ENCODE assay signal across 15 cellular contexts in genomic region chr11:45745065-45745811, GRCh38. TPM values are rescaled to one million over a fixed set of nuclear protein-coding genes. Genes with fewer than 3 reads are reported as not detected.
DNase-seq lines count a peak whose midpoint lies in the region; ATAC-seq, FAIRE-seq and TF ChIP-seq lines count a peak whose summit lies in the region.
"Had no signal": no experiment of that assay in that cellular context is flagged by ENCODE, and none has a peak within 500 bp of the region (broad histone marks: within the 10 kb centered on the region; RNA-seq: fewer than 3 reads in every experiment).

No MANE protein-coding gene starts in this region.

- no peaks in the 10 kb centered on the region for H3K9me3 Mint-ChIP-seq in osteocyte (ENCODE audit: unreplicated experiment)
- H3K9me3 Mint-ChIP-seq: activated naive CD4-positive, alpha-beta T cell treated with anti-CD3 and anti-CD28 coated beads, Interleukin-2, amount 50 U/mL, for 24 hours had no signal

- no peak overlapping the region for H2BK20ac ChIP-seq in H1 (ENCODE audit: low read length)

- no peaks in the 10 kb centered on the region for H4K20me1 ChIP-seq in H1 (replicated peaks in 1 of 2; ENCODE audit: control insufficient read depth in 1 of 2, insufficient read depth in 2 of 2, low read length in 2 of 2)

- H3K36me3 Mint-ChIP-seq in osteocyte (ENCODE audit: unreplicated experiment): no peaks in the 10 kb centered on the region
- H3K36me3 Mint-ChIP-seq: activated naive CD4-positive, alpha-beta T cell treated with anti-CD3 and anti-CD28 coated beads, Interleukin-2, amount 50 U/mL, for 24 hours had no signal

- H3K9me3 ChIP-seq in H1 (ENCODE audit: insufficient read depth in 2 of 2, low read depth in 1 of 2, low read length in 1 of 2) (no peaks in the 10 kb centered on the region), skeletal muscle tissue (ENCODE audit: control insufficient read depth in 3 of 3, low read length in 3 of 3) (no peaks in the 10 kb centered on the region)
- H3K9me3 ChIP-seq: SJSA1, tibial nerve had no signal

- peak; percentile 40 for FAIRE-seq in GM12892 (lab: Jason Lieb, UNC)
- FAIRE-seq in H1 (lab: Jason Lieb, UNC): no peak

- no peak overlapping the region for H4K5ac ChIP-seq in H1 (ENCODE audit: insufficient read length, low read depth, low read length)

- H3K27ac Mint-ChIP-seq in osteocyte (ENCODE audit: unreplicated experiment): no peak overlapping the region
- H3K27ac Mint-ChIP-seq: activated naive CD4-positive, alpha-beta T cell treated with anti-CD3 and anti-CD28 coated beads, Interleukin-2, amount 50 U/mL, for 24 hours had no signal

- no peak overlapping the region for H2BK120ac ChIP-seq in H1 (replicated peaks; ENCODE audit: low read depth, low read length)

- H3K14ac ChIP-seq in H1 (ENCODE audit: insufficient read length): no peak overlapping the region

- TF ChIP-seq EP300 in H1 (IDR thresholded peaks at IDR 0.05; ENCODE audit: borderline replicate concordance in 1 of 2, low read depth in 2 of 2, low read length in 2 of 2): no peak

- H3K27ac ChIP-seq in H1 (ENCODE audit: low read depth, low read length) (no peak overlapping the region), skeletal muscle tissue (ENCODE audit: low read depth, low read length) (peak overlapping the region; percentile 19)
- H3K27ac ChIP-seq: SJSA1, skin epidermis had no signal

- no peak overlapping the region for H3K9ac ChIP-seq in H1 (replicated peaks in 1 of 4; ENCODE audit: extremely low read depth in 1 of 4, low read depth in 3 of 4, low read length in 3 of 4)
- H3K9ac ChIP-seq in skeletal muscle tissue (ENCODE audit: low read depth in 1 of 3, low read length in 3 of 3): no peak overlapping the region

- H3K79me1 ChIP-seq in H1 (ENCODE audit: low read depth, low read length): no peaks in the 10 kb centered on the region

- H3K4me1 ChIP-seq in H1 (replicated peaks in 1 of 4; ENCODE audit: control insufficient read depth in 3 of 4, insufficient read depth in 4 of 4, low read length in 3 of 4) (peaks cover 0 to 9% (median 0%) of the 10 kb centered on the region in 4 experiments; a peak in 3 of 7 replicates), skeletal muscle tissue (ENCODE audit: control insufficient read depth in 3 of 3, insufficient read depth in 3 of 3, low read length in 3 of 3) (peaks cover 4 to 16% (median 8%) of the 10 kb centered on the region in 3 donors)
- H3K4me1 ChIP-seq: SJSA1 had no signal

- CTCF ChIA-PET in H1 (lab: Charles Lee; ENCODE audit: partially characterized antibody): interaction anchor here (1.0 to 1.7 kb wide), 3 partner anchors 8 to 374 kb away, joined by 3 to 7 read pairs (median 4); no protein-coding TSS in a partner anchor

- WGBS in H1 (ENCODE audit: extremely low coverage in 1 of 2, insufficient coverage in 1 of 2, insufficient read length in 1 of 2, insufficient replicate concordance in 2 of 2, low coverage in 1 of 2, low lambda C conversion rate in 2 of 2, missing lambda C conversion rate in 1 of 2), 2 experiments: 84% methylated on average over 13 of the region's 13 CpGs; no CpG with 5 or more reads in 1 of the 2 experiments

- no peaks in the 10 kb centered on the region for H3K4me1 Mint-ChIP-seq in osteocyte (ENCODE audit: unreplicated experiment)
- H3K4me1 Mint-ChIP-seq: activated naive CD4-positive, alpha-beta T cell treated with anti-CD3 and anti-CD28 coated beads, Interleukin-2, amount 50 U/mL, for 24 hours had no signal

- H3K56ac ChIP-seq in H1 (replicated peaks; ENCODE audit: insufficient read length, low read depth, low read length): no peak overlapping the region

- TF ChIP-seq CTCF in H1 (IDR thresholded peaks at IDR 0.05; ENCODE audit: control extremely low read depth in 1 of 3, insufficient read depth in 1 of 3, low read depth in 1 of 3, low read length in 3 of 3) (no peak), osteocyte (IDR thresholded peaks at IDR 0.05) (no peak)

- H2BK15ac ChIP-seq in H1 (ENCODE audit: low read length): no peak overlapping the region

- POLR2A ChIA-PET in H1 (lab: Charles Lee; ENCODE audit: partially characterized antibody): no interaction called here

- no peak overlapping the region for H3K4me2 ChIP-seq in H1 (ENCODE audit: insufficient read depth in 1 of 2, low read depth in 2 of 2, low read length in 2 of 2)

- H3K36me3 ChIP-seq in H1 (ENCODE audit: control insufficient read depth in 2 of 4, insufficient read depth in 4 of 4, low read length in 3 of 4): no peaks in the 10 kb centered on the region
- no peaks in the 10 kb centered on the region for H3K36me3 ChIP-seq in skeletal muscle tissue (ENCODE audit: control insufficient read depth in 3 of 3, insufficient read depth in 3 of 3, low read length in 3 of 3)
- H3K36me3 ChIP-seq: SJSA1, tibial nerve had no signal

- H3K27me3 ChIP-seq in H1 (replicated peaks in 1 of 4; ENCODE audit: control insufficient read depth in 3 of 4, extremely low read depth in 1 of 4, insufficient read depth in 3 of 4, low read length in 3 of 4): no peaks in the 10 kb centered on the region; a peak in 1 of 7 replicates
- no peaks in the 10 kb centered on the region for H3K27me3 ChIP-seq in skeletal muscle tissue (ENCODE audit: control insufficient read depth in 3 of 3, insufficient read depth in 3 of 3, low read length in 3 of 3)
- H3K27me3 ChIP-seq: tibial nerve had no signal

- no peak overlapping the region for H2AK5ac ChIP-seq in H1 (ENCODE audit: low read depth, low read length)

- H3K27me3 Mint-ChIP-seq in osteocyte (ENCODE audit: unreplicated experiment): peaks cover 60% of the 10 kb centered on the region

- peak; percentile 31 for ATAC-seq in left lobe of liver
- no peak for ATAC-seq in HG03378 (IDR thresholded peaks at IDR 0.05; ENCODE audit: unreplicated experiment)
- no peak for ATAC-seq in GM21390 (IDR thresholded peaks at IDR 0.05; ENCODE audit: unreplicated experiment)
- ATAC-seq in HG03280 (IDR thresholded peaks at IDR 0.05; ENCODE audit: unreplicated experiment): no peak

- H3K4ac ChIP-seq in H1 (replicated peaks; ENCODE audit: insufficient read length, low read depth, low read length): no peak overlapping the region

- no peaks in the 10 kb centered on the region for H3K23me2 ChIP-seq in H1 (ENCODE audit: low read depth, low read length)

- no peak overlapping the region for H4K8ac ChIP-seq in H1 (ENCODE audit: extremely low read depth, insufficient read depth, low read length)

- H3K18ac ChIP-seq in H1 (ENCODE audit: extremely low read depth, low read length): no peak overlapping the region

- 0 out of 2 replicates have a peak overlapping the region, but pooled peaks have one; percentile 64 for H2AFZ ChIP-seq in H1 (ENCODE audit: low read length)

- no peak overlapping the region for H3K4me3 ChIP-seq in H1 (ENCODE audit: extremely low read depth in 1 of 4, insufficient read depth in 2 of 4, low read depth in 3 of 4, low read length in 4 of 4)
- no peak overlapping the region for H3K4me3 ChIP-seq in skeletal muscle tissue (ENCODE audit: low read length in 3 of 3)
- H3K4me3 ChIP-seq: SJSA1, skin epidermis, tibial nerve had no signal

- no peak overlapping the region for H2BK12ac ChIP-seq in H1 (ENCODE audit: low read depth, low read length)

- H4K91ac ChIP-seq in H1 (replicated peaks; ENCODE audit: insufficient read length, low read length): no peak overlapping the region

- H2BK5ac ChIP-seq in H1 (ENCODE audit: low read depth, low read length): no peak overlapping the region

- no peak for TF ChIP-seq POLR2A in GM12892 (IDR thresholded peaks at IDR 0.05; ENCODE audit: low read depth, low read length)
- no peak for TF ChIP-seq POLR2A in H1 (IDR thresholded peaks at IDR 0.05; ENCODE audit: control extremely low read depth in 1 of 2, low read depth in 2 of 2, low read length in 2 of 2)

- DNase-seq in GM12892 (ENCODE audit: insufficient read length) (no peak), H1 (ENCODE audit: low read depth in 1 of 2, low spot score in 2 of 2) (no peak), left lobe of liver (ENCODE audit: low spot score) (no peak), osteocyte (ENCODE audit: extremely low spot score, unreplicated experiment) (no peak)
- DNase-seq: cortex of kidney; NCI-H2081 treated with DMSO at 0.1 percent for 48 hours; NK-92 treated with Interleukin-12 subunit alpha and Interleukin-12 subunit beta, amount 100 ng/mL, for 24 hours had no signal

- no peak overlapping the region for H3K4me3 Mint-ChIP-seq in osteocyte (ENCODE audit: unreplicated experiment)
- H3K4me3 Mint-ChIP-seq: activated naive CD4-positive, alpha-beta T cell treated with anti-CD3 and anti-CD28 coated beads, Interleukin-2, amount 50 U/mL, for 24 hours had no signal

- H3K23ac ChIP-seq in H1 (ENCODE audit: insufficient read length): no peak overlapping the region

- H3K79me2 ChIP-seq in H1 (ENCODE audit: control insufficient read depth in 1 of 2, insufficient read depth in 2 of 2, low read length in 2 of 2): no peaks in the 10 kb centered on the region

- no peak for TF ChIP-seq RAD21 in H1 (IDR thresholded peaks at IDR 0.05 in 1 of 2, conservative IDR thresholded peaks at IDR 0.05 in 1 of 2; ENCODE audit: low read depth in 2 of 2, low read length in 2 of 2)

TF ChIP-seq in H1, 55 proteins besides CTCF, POLR2A, EP300 and RAD21:
- TF ChIP-seq BACH1 (IDR thresholded peaks at IDR 0.05; ENCODE audit: low read length) (no peak), CTBP2 (IDR thresholded peaks at IDR 0.05; ENCODE audit: borderline replicate concordance, insufficient read depth, insufficient read length, low read length) (no peak), CBX8 (IDR thresholded peaks at IDR 0.05; ENCODE audit: borderline replicate concordance, low read depth, low read length) (no peak)

RNA-seq across cellular contexts. Expression of gene SLC35C1, which starts 59.7 kb away (rescaled TPM):
- 1.8 TPM for polyA plus RNA-seq in GM12892 (2012; ENCODE audit: missing spikeins)
- total RNA-seq in H1 (2021; fragmentation: NEBNext Ultra II Directional; extraction: Animal tissue kit (Norgen Biotek cat#: 25700)): 10.6 and 11.2 TPM in 2 replicates
- polyA plus RNA-seq in H1 (2011; rRNA removed): 4.6 and 9.5 TPM in 2 replicates
- polyA plus RNA-seq in H1 (2011; cell fraction: cytosol; rRNA removed): 3.9 TPM
- polyA plus RNA-seq in H1 (2011; cell fraction: nucleus; rRNA removed): 7.5 TPM
- polyA plus RNA-seq in H1 (2012, experiment 1 of 2): 7.6 to 13.4 TPM (median 11.0 TPM) in 4 replicates
- 12.3 TPM for polyA plus RNA-seq in H1 (2012, experiment 2 of 2)
- 9.2 TPM for polyA plus RNA-seq in H1 (2013, experiment 1 of 2)
- 10.8 TPM for polyA plus RNA-seq in H1 (2013, experiment 2 of 2)
- polyA minus RNA-seq in H1 (2011; rRNA and poly(A)+ RNA removed): 4.5 and 5.6 TPM in 2 replicates
- 14.2 TPM for polyA minus RNA-seq in H1 (2011; cell fraction: cytosol; rRNA and poly(A)+ RNA removed)
- polyA minus RNA-seq in H1 (2011; cell fraction: nucleus; rRNA and poly(A)+ RNA removed): 10.0 TPM
- total RNA-seq in left lobe of liver (13.2 TPM), skeletal muscle tissue (2.6 TPM), osteocyte (17.5 and 18.0 TPM in 2 replicates)
